In genomic region chr17:8137645-8138342, GRCh38 we compare ENCODE assay signal across 6 cellular contexts. TPM values are rescaled to one million over a fixed set of nuclear protein-coding genes. Genes with fewer than 3 reads are reported as not detected.
A peak's percentile ranks its signal among the peaks of the same experiment; 100 is the strongest.
DNase-seq lines count a peak whose midpoint lies in the region; FAIRE-seq and TF ChIP-seq lines count a peak whose summit lies in the region.

No MANE protein-coding gene starts in this region.

- no peaks in the 10 kb centered on the region for H3K9me3 ChIP-seq in HUES6 (ENCODE audit: control insufficient read depth, insufficient read depth, low read depth, low read length)
- no peaks in the 10 kb centered on the region for H3K9me3 ChIP-seq in H1 (ENCODE audit: insufficient read depth in 2 of 2, low read depth in 1 of 2, low read length in 1 of 2)

- H3K4me1 Mint-ChIP-seq in chondrocyte (ENCODE audit: low read depth), result no peaks in the 10 kb centered on the region

- no peak for TF ChIP-seq RAD21 in H1 (IDR thresholded peaks at IDR 0.05 in 1 of 2, conservative IDR thresholded peaks at IDR 0.05 in 1 of 2; ENCODE audit: low read depth in 2 of 2, low read length in 2 of 2)

- H4K8ac ChIP-seq in H1 (ENCODE audit: extremely low read depth, insufficient read depth, low read length), result no peak overlapping the region

- H2BK12ac ChIP-seq in H1 (ENCODE audit: low read depth, low read length), result 0 out of 2 replicates have a peak overlapping the region, but pooled peaks have one; percentile 87

- peaks cover 17% of the 10 kb centered on the region for H3K36me3 Mint-ChIP-seq in chondrocyte (ENCODE audit: low read depth)

- no peak overlapping the region for H3K14ac ChIP-seq in H1 (ENCODE audit: insufficient read length)

- H2BK15ac ChIP-seq in H1 (ENCODE audit: low read length), result peak overlapping the region; percentile 75; the same call in 1 of the 2 replicates

- no peak for TF ChIP-seq POLR2A in H1 (IDR thresholded peaks at IDR 0.05; ENCODE audit: control extremely low read depth in 1 of 2, low read depth in 2 of 2, low read length in 2 of 2)

- H3K4me3 ChIP-seq in HUES6 (ENCODE audit: low read depth, low read length) (peak overlapping the region; percentile 82), H1 (ENCODE audit: extremely low read depth in 1 of 4, insufficient read depth in 2 of 4, low read depth in 3 of 4, low read length in 4 of 4) (peak overlapping the region; percentile 86 to 98 (median 92)), skin epidermis (peak overlapping the region in 5 of 7 experiments; percentile 17 to 39 (median 28))

- TF ChIP-seq CTCF in H1 (IDR thresholded peaks at IDR 0.05; ENCODE audit: control extremely low read depth in 1 of 3, insufficient read depth in 1 of 3, low read depth in 1 of 3, low read length in 3 of 3), result no peak
- no peak for TF ChIP-seq CTCF in chondrocyte (IDR thresholded peaks at IDR 0.05)

- no peak overlapping the region for H4K91ac ChIP-seq in H1 (replicated peaks; ENCODE audit: insufficient read length, low read length)

- no peak overlapping the region for H3K56ac ChIP-seq in H1 (replicated peaks; ENCODE audit: insufficient read length, low read depth, low read length)

- H3K27me3 Mint-ChIP-seq in chondrocyte (ENCODE audit: low read depth), result no peaks in the 10 kb centered on the region

- peak overlapping the region; percentile 85 to 99 for H3K4me2 ChIP-seq in H1 (ENCODE audit: insufficient read depth in 1 of 2, low read depth in 2 of 2, low read length in 2 of 2)

- no peak overlapping the region for H3K23ac ChIP-seq in H1 (ENCODE audit: insufficient read length)

- H2BK5ac ChIP-seq in H1 (ENCODE audit: low read depth, low read length), result no peak overlapping the region

- H2AFZ ChIP-seq in H1 (ENCODE audit: low read length), result peak overlapping the region; percentile 99

- peaks cover 0 to 4% of the 10 kb centered on the region in 2 experiments for H4K20me1 ChIP-seq in H1 (replicated peaks in 1 of 2; ENCODE audit: control insufficient read depth in 1 of 2, insufficient read depth in 2 of 2, low read length in 2 of 2)

- DNase-seq in H1 (ENCODE audit: low read depth in 1 of 2, low spot score in 2 of 2), result no peak
- DNase-seq in chondrocyte (ENCODE audit: low spot score), result no peak
- no peak for DNase-seq in DMS 273 treated with DMSO at 0.1 percent for 48 hours (lab: John Stamatoyannopoulos, UW)
- DNase-seq in frontal cortex (ENCODE audit: low spot score in 2 of 2), result no peak

- CTCF ChIA-PET in H1 (lab: Charles Lee; ENCODE audit: partially characterized antibody), result interaction anchor here (0.7 to 14.1 kb wide), 27 partner anchors 10 to 226 kb away, joined by 3 to 133 read pairs (median 3); partner anchors contain the start of genes ALOXE3, HES7, TMEM107 and VAMP2

- peak overlapping the region; percentile 91 for H2AK5ac ChIP-seq in H1 (ENCODE audit: low read depth, low read length)

- H3K4me1 ChIP-seq in HUES6 (ENCODE audit: control insufficient read depth, insufficient read depth, low read length) (peaks cover 12% of the 10 kb centered on the region), H1 (replicated peaks in 1 of 4; ENCODE audit: control insufficient read depth in 3 of 4, insufficient read depth in 4 of 4, low read length in 3 of 4) (peaks cover 0 to 15% (median 10%) of the 10 kb centered on the region in 4 experiments; a peak in 6 of 7 replicates)

- H3K9me3 Mint-ChIP-seq in chondrocyte (ENCODE audit: low read depth), result no peaks in the 10 kb centered on the region

- no peaks in the 10 kb centered on the region for H3K79me2 ChIP-seq in H1 (ENCODE audit: control insufficient read depth in 1 of 2, insufficient read depth in 2 of 2, low read length in 2 of 2)

- H3K27me3 ChIP-seq in HUES6 (ENCODE audit: control insufficient read depth, insufficient read depth, low read length) (peaks cover 14% of the 10 kb centered on the region), H1 (replicated peaks in 1 of 4; ENCODE audit: control insufficient read depth in 3 of 4, extremely low read depth in 1 of 4, insufficient read depth in 3 of 4, low read length in 3 of 4) (peaks cover 0 to 7% (median 2%) of the 10 kb centered on the region in 4 experiments; a peak in 4 of 7 replicates)

- no peak overlapping the region for H3K27ac ChIP-seq in HUES6 (ENCODE audit: low read depth, low read length)
- H3K27ac ChIP-seq in H1 (ENCODE audit: low read depth, low read length), result no peak overlapping the region
- H3K27ac ChIP-seq in skin epidermis, result peak overlapping the region in 9 of 21 experiments; percentile 21 to 76 (median 63)

- H3K9ac ChIP-seq in HUES6 (ENCODE audit: low read length) (peak overlapping the region; percentile 7), H1 (replicated peaks in 1 of 4; ENCODE audit: extremely low read depth in 1 of 4, low read depth in 3 of 4, low read length in 3 of 4) (peak overlapping the region; percentile 29 to 70 (median 42); a peak in 4 of 7 replicates)

- no peak overlapping the region for H2BK120ac ChIP-seq in H1 (replicated peaks; ENCODE audit: low read depth, low read length)

- H3K36me3 ChIP-seq in HUES6 (ENCODE audit: control insufficient read depth, insufficient read depth, low read length), result peaks cover 27% of the 10 kb centered on the region
- peaks cover 3 to 16% (median 6%) of the 10 kb centered on the region in 4 experiments for H3K36me3 ChIP-seq in H1 (ENCODE audit: control insufficient read depth in 2 of 4, insufficient read depth in 4 of 4, low read length in 3 of 4)

- H3K4me3 Mint-ChIP-seq in chondrocyte (ENCODE audit: unreplicated experiment), result no peak overlapping the region

- no peak overlapping the region for H4K5ac ChIP-seq in H1 (ENCODE audit: insufficient read length, low read depth, low read length)

- no peak overlapping the region for H3K27ac Mint-ChIP-seq in chondrocyte (ENCODE audit: unreplicated experiment)

- POLR2A ChIA-PET in H1 (lab: Charles Lee; ENCODE audit: partially characterized antibody), result interaction anchor here (0.9 to 10.3 kb wide), 12 partner anchors 9 to 113 kb away, joined by 3 to 76 read pairs (median 8); partner anchors contain the start of genes AURKB, CTC1, PER1 and VAMP2

- 23% methylated on average over 21 of the region's 21 CpGs; no CpG with 5 or more reads in 1 of the 2 experiments for WGBS in H1 (ENCODE audit: extremely low coverage in 1 of 2, insufficient coverage in 1 of 2, insufficient read length in 1 of 2, insufficient replicate concordance in 2 of 2, low coverage in 1 of 2, low lambda C conversion rate in 2 of 2, missing lambda C conversion rate in 1 of 2), 2 experiments

- no peaks in the 10 kb centered on the region for H3K79me1 ChIP-seq in H1 (ENCODE audit: low read depth, low read length)

- no peak for TF ChIP-seq EP300 in H1 (IDR thresholded peaks at IDR 0.05; ENCODE audit: borderline replicate concordance in 1 of 2, low read depth in 2 of 2, low read length in 2 of 2)

- FAIRE-seq in H1 (lab: Jason Lieb, UNC), result no peak
- no peak for FAIRE-seq in frontal cortex (lab: Jason Lieb, UNC)

- H3K4ac ChIP-seq in H1 (replicated peaks; ENCODE audit: insufficient read length, low read depth, low read length), result no peak overlapping the region

- peaks cover 9% of the 10 kb centered on the region for H3K23me2 ChIP-seq in H1 (ENCODE audit: low read depth, low read length)

- no peak overlapping the region for H2BK20ac ChIP-seq in H1 (ENCODE audit: low read length)

- peak overlapping the region; percentile 71; the same call in 1 of the 2 replicates for H3K18ac ChIP-seq in H1 (ENCODE audit: extremely low read depth, low read length)

RNA-seq across cellular contexts. Expression of gene HES7, which starts 13.9 kb away (rescaled TPM):
- total RNA-seq in H1 (2021; fragmentation: NEBNext Ultra II Directional; extraction: Animal tissue kit (Norgen Biotek cat#: 25700)), result 0.32 and 0.69 TPM in 2 replicates
- polyA plus RNA-seq in H1 (2011; rRNA removed), result 0.20 and 0.55 TPM in 2 replicates
- 0.30 TPM for polyA plus RNA-seq in H1 (2011; cell fraction: cytosol; rRNA removed)
- 1.2 TPM for polyA plus RNA-seq in H1 (2011; cell fraction: nucleus; rRNA removed)
- 0.23 to 0.66 TPM (median 0.48 TPM) in 4 replicates for polyA plus RNA-seq in H1 (2012, experiment 1 of 2)
- 0.22 TPM for polyA plus RNA-seq in H1 (2012, experiment 2 of 2)
- 0.41 TPM for polyA plus RNA-seq in H1 (2013, experiment 1 of 2)
- polyA plus RNA-seq in H1 (2013, experiment 2 of 2), result 0.15 TPM
- polyA minus RNA-seq in H1 (2011; rRNA and poly(A)+ RNA removed), result 0.09 TPM in 1 of 2 replicates, not detected in the other
- polyA minus RNA-seq in H1 (2011; cell fraction: cytosol; rRNA and poly(A)+ RNA removed), result not detected
- polyA minus RNA-seq in H1 (2011; cell fraction: nucleus; rRNA and poly(A)+ RNA removed), result not detected
- total RNA-seq in chondrocyte, result 0.51 to 1.5 TPM (median 0.70 TPM) in 3 replicates
- 1.2 TPM for total RNA-seq in frontal cortex

RNA-seq across cellular contexts. Expression of gene PER1, which starts 14.4 kb away (rescaled TPM):
- 38.0 and 39.9 TPM in 2 replicates for total RNA-seq in H1 (2021; fragmentation: NEBNext Ultra II Directional; extraction: Animal tissue kit (Norgen Biotek cat#: 25700))
- polyA plus RNA-seq in H1 (2011; rRNA removed), result 9.6 and 17.3 TPM in 2 replicates
- polyA plus RNA-seq in H1 (2011; cell fraction: cytosol; rRNA removed), result 5.5 TPM
- 50.0 TPM for polyA plus RNA-seq in H1 (2011; cell fraction: nucleus; rRNA removed)
- 17.3 to 26.6 TPM (median 24.0 TPM) in 4 replicates for polyA plus RNA-seq in H1 (2012, experiment 1 of 2)
- 19.6 TPM for polyA plus RNA-seq in H1 (2012, experiment 2 of 2)
- polyA plus RNA-seq in H1 (2013, experiment 1 of 2), result 14.4 TPM
- 14.0 TPM for polyA plus RNA-seq in H1 (2013, experiment 2 of 2)
- polyA minus RNA-seq in H1 (2011; rRNA and poly(A)+ RNA removed), result 17.2 and 17.7 TPM in 2 replicates
- polyA minus RNA-seq in H1 (2011; cell fraction: cytosol; rRNA and poly(A)+ RNA removed), result 17.4 TPM
- polyA minus RNA-seq in H1 (2011; cell fraction: nucleus; rRNA and poly(A)+ RNA removed), result 26.4 TPM
- 68.0 to 87.6 TPM (median 75.9 TPM) in 3 replicates for total RNA-seq in chondrocyte
- 6.5 TPM for total RNA-seq in frontal cortex

RNA-seq across cellular contexts. Expression of gene ALOXE3, which starts 19.5 kb away (rescaled TPM):
- total RNA-seq in H1 (2021; fragmentation: NEBNext Ultra II Directional; extraction: Animal tissue kit (Norgen Biotek cat#: 25700)), result not detected in 2 replicates
- 0.26 and 0.55 TPM in 2 replicates for polyA plus RNA-seq in H1 (2011; rRNA removed)
- 0.17 TPM for polyA plus RNA-seq in H1 (2011; cell fraction: cytosol; rRNA removed)
- polyA plus RNA-seq in H1 (2011; cell fraction: nucleus; rRNA removed), result 0.40 TPM
- polyA plus RNA-seq in H1 (2012, experiment 1 of 2), result 0.17 to 0.50 TPM (median 0.31 TPM) in 4 replicates
- 0.16 TPM for polyA plus RNA-seq in H1 (2012, experiment 2 of 2)
- 0.34 TPM for polyA plus RNA-seq in H1 (2013, experiment 1 of 2)
- 0.07 TPM for polyA plus RNA-seq in H1 (2013, experiment 2 of 2)
- polyA minus RNA-seq in H1 (2011; rRNA and poly(A)+ RNA removed), result 0.09 and 0.27 TPM in 2 replicates
- polyA minus RNA-seq in H1 (2011; cell fraction: cytosol; rRNA and poly(A)+ RNA removed), result not detected
- polyA minus RNA-seq in H1 (2011; cell fraction: nucleus; rRNA and poly(A)+ RNA removed), result not detected
- 0.12 to 0.13 TPM (median 0.12 TPM) in 3 replicates for total RNA-seq in chondrocyte
- total RNA-seq in frontal cortex, result 0.82 TPM

RNA-seq across cellular contexts. Expression of gene VAMP2, which starts 25.0 kb away (rescaled TPM):
- 19.0 and 20.5 TPM in 2 replicates for total RNA-seq in H1 (2021; fragmentation: NEBNext Ultra II Directional; extraction: Animal tissue kit (Norgen Biotek cat#: 25700))
- 19.3 and 25.2 TPM in 2 replicates for polyA plus RNA-seq in H1 (2011; rRNA removed)
- polyA plus RNA-seq in H1 (2011; cell fraction: cytosol; rRNA removed), result 20.4 TPM
- polyA plus RNA-seq in H1 (2011; cell fraction: nucleus; rRNA removed), result 33.7 TPM
- polyA plus RNA-seq in H1 (2012, experiment 1 of 2), result 26.5 to 28.0 TPM (median 26.9 TPM) in 4 replicates
- 28.6 TPM for polyA plus RNA-seq in H1 (2012, experiment 2 of 2)
- polyA plus RNA-seq in H1 (2013, experiment 1 of 2), result 27.3 TPM
- polyA plus RNA-seq in H1 (2013, experiment 2 of 2), result 25.2 TPM
- 5.5 and 6.8 TPM in 2 replicates for polyA minus RNA-seq in H1 (2011; rRNA and poly(A)+ RNA removed)
- 5.7 TPM for polyA minus RNA-seq in H1 (2011; cell fraction: cytosol; rRNA and poly(A)+ RNA removed)
- 16.5 TPM for polyA minus RNA-seq in H1 (2011; cell fraction: nucleus; rRNA and poly(A)+ RNA removed)
- total RNA-seq in chondrocyte (45.4 to 58.1 TPM (median 46.7 TPM) in 3 replicates), frontal cortex (23.6 TPM)

RNA-seq across cellular contexts. Expression of gene TMEM107, which starts 38.4 kb away (rescaled TPM):
- total RNA-seq in H1 (2021; fragmentation: NEBNext Ultra II Directional; extraction: Animal tissue kit (Norgen Biotek cat#: 25700)), result 17.3 and 17.9 TPM in 2 replicates
- 21.4 and 21.5 TPM in 2 replicates for polyA plus RNA-seq in H1 (2011; rRNA removed)
- polyA plus RNA-seq in H1 (2011; cell fraction: cytosol; rRNA removed), result 16.0 TPM
- 16.9 TPM for polyA plus RNA-seq in H1 (2011; cell fraction: nucleus; rRNA removed)
- 8.9 to 12.0 TPM (median 9.6 TPM) in 4 replicates for polyA plus RNA-seq in H1 (2012, experiment 1 of 2)
- 8.0 TPM for polyA plus RNA-seq in H1 (2012, experiment 2 of 2)
- 9.6 TPM for polyA plus RNA-seq in H1 (2013, experiment 1 of 2)
- polyA plus RNA-seq in H1 (2013, experiment 2 of 2), result 10.3 TPM
- polyA minus RNA-seq in H1 (2011; rRNA and poly(A)+ RNA removed), result 37.4 and 44.0 TPM in 2 replicates
- 34.1 TPM for polyA minus RNA-seq in H1 (2011; cell fraction: cytosol; rRNA and poly(A)+ RNA removed)
- polyA minus RNA-seq in H1 (2011; cell fraction: nucleus; rRNA and poly(A)+ RNA removed), result 181 TPM
- 7.8 to 12.1 TPM (median 8.4 TPM) in 3 replicates for total RNA-seq in chondrocyte
- 23.6 TPM for total RNA-seq in frontal cortex

Comparison
In these comparisons a context has a peak if more than half of its experiments do, and no peak if none do; other contexts are left out.
1. H3K4me3 ChIP-seq: peak in every context shown above with its lines; median percentile 92 in H1; 82 in HUES6; 28 in skin epidermis.